1 cellular context compared by ENCODE assay signal in genomic region chr1:12745126-12745991, GRCh38.
TF ChIP-seq lines count a peak whose summit lies in the region.

No MANE protein-coding gene starts in this region.

TF ChIP-seq in K562, 482 proteins besides CTCF, POLR2A, EP300 and RAD21 (continued from another document and continues in another):
- no peak for TF ChIP-seq PRDM10 (IDR thresholded peaks at IDR 0.05; ENCODE audit: partially characterized antibody)
- peak; percentile 91 for TF ChIP-seq ZNF24 (IDR thresholded peaks at IDR 0.05)
- TF ChIP-seq HDAC3 (IDR thresholded peaks at IDR 0.05; ENCODE audit: borderline replicate concordance, partially characterized antibody) = peak; percentile 59
- no peak for TF ChIP-seq ZNF316 (IDR thresholded peaks at IDR 0.05)
- no peak for TF ChIP-seq KLF10 (CRISPR knock-in tag; IDR thresholded peaks at IDR 0.05)
- TF ChIP-seq ZFP30 (CRISPR knock-in tag; IDR thresholded peaks at IDR 0.05; ENCODE audit: borderline replicate concordance) = no peak
- TF ChIP-seq HMBOX1 (IDR thresholded peaks at IDR 0.05) = peak; percentile 32; the same call in 1 of the 2 replicates
- no peak for TF ChIP-seq ZNF699 (CRISPR knock-in tag; IDR thresholded peaks at IDR 0.05; ENCODE audit: insufficient replicate concordance)
- TF ChIP-seq GABPB1 (CRISPR knock-in tag; IDR thresholded peaks at IDR 0.05) = no peak
- TF ChIP-seq CHCHD3 (CRISPR knock-in tag; IDR thresholded peaks at IDR 0.05) = no peak
- peak; percentile 95 for TF ChIP-seq ZNF384 (IDR thresholded peaks at IDR 0.05; ENCODE audit: low read depth, low read length)
- TF ChIP-seq HNRNPL (IDR thresholded peaks at IDR 0.05; ENCODE audit: low read depth, low read length) = no peak
- TF ChIP-seq MBD2 (IDR thresholded peaks at IDR 0.05; ENCODE audit: borderline replicate concordance, low read depth) = no peak
- no peak for TF ChIP-seq SMC3 (conservative IDR thresholded peaks at IDR 0.05; ENCODE audit: insufficient read depth, low read depth, low read length)
- no peak for TF ChIP-seq ZFP91 (CRISPR knock-in tag; IDR thresholded peaks at IDR 0.05)
- TF ChIP-seq ZNF79 (CRISPR knock-in tag; IDR thresholded peaks at IDR 0.05; ENCODE audit: low read depth) = no peak
- no peak for TF ChIP-seq ZBTB8A (IDR thresholded peaks at IDR 0.05; ENCODE audit: partially characterized antibody)
- TF ChIP-seq ZNF277 (CRISPR knock-in tag; IDR thresholded peaks at IDR 0.05; ENCODE audit: borderline replicate concordance) = no peak
- no peak for TF ChIP-seq ELK1 (CRISPR knock-in tag; IDR thresholded peaks at IDR 0.05)
- TF ChIP-seq KAT8 (IDR thresholded peaks at IDR 0.05; ENCODE audit: low read depth) = no peak
- TF ChIP-seq HES1 (IDR thresholded peaks at IDR 0.05; ENCODE audit: low read depth) = no peak
- no peak; a peak in 1 of 4 replicates for TF ChIP-seq RCOR1 (IDR thresholded peaks at IDR 0.05; ENCODE audit: borderline replicate concordance in 1 of 2, low read depth in 2 of 2, low read length in 2 of 2)
- TF ChIP-seq ATF6 (CRISPR knock-in tag; IDR thresholded peaks at IDR 0.05) = no peak
- TF ChIP-seq MTF1 (CRISPR knock-in tag; IDR thresholded peaks at IDR 0.05; ENCODE audit: borderline replicate concordance) = no peak
- TF ChIP-seq FOXA1 (IDR thresholded peaks at IDR 0.05; ENCODE audit: borderline replicate concordance) = no peak
- TF ChIP-seq BCL6 (CRISPR knock-in tag; IDR thresholded peaks at IDR 0.05) = no peak
- TF ChIP-seq TFAP4 (CRISPR knock-in tag; IDR thresholded peaks at IDR 0.05; ENCODE audit: borderline replicate concordance) = no peak
- TF ChIP-seq ARID3B (CRISPR knock-in tag; IDR thresholded peaks at IDR 0.05; ENCODE audit: borderline replicate concordance) = no peak
- TF ChIP-seq HOXB6 (CRISPR knock-in tag; IDR thresholded peaks at IDR 0.05; ENCODE audit: borderline replicate concordance) = no peak
- no peak for TF ChIP-seq JUNB (CRISPR knock-in tag; conservative IDR thresholded peaks at IDR 0.05)
- TF ChIP-seq NFXL1 (CRISPR knock-in tag; IDR thresholded peaks at IDR 0.05) = no peak
- TF ChIP-seq ZNF717 (CRISPR knock-in tag; IDR thresholded peaks at IDR 0.05) = no peak
- TF ChIP-seq DPF2 (IDR thresholded peaks at IDR 0.05) = 0 out of 2 replicates have a peak, but pooled peaks have one; percentile 29
- no peak for TF ChIP-seq SRF (CRISPR knock-in tag; IDR thresholded peaks at IDR 0.05)
- peak; percentile 33 for TF ChIP-seq BACH1 (tag; IDR thresholded peaks at IDR 0.05)
- 0 out of 2 replicates have a peak, but pooled peaks have one; percentile 16 for TF ChIP-seq PTTG1 (tag; IDR thresholded peaks at IDR 0.05; ENCODE audit: low read depth)
- TF ChIP-seq ZC3H8 (IDR thresholded peaks at IDR 0.05) = no peak
- no peak for TF ChIP-seq CCNT2 (IDR thresholded peaks at IDR 0.05; ENCODE audit: borderline replicate concordance, extremely low read depth, insufficient read length, low read depth, low read length)
- TF ChIP-seq ARID2 (IDR thresholded peaks at IDR 0.05) = no peak
- TF ChIP-seq ZNF740 (CRISPR knock-in tag; IDR thresholded peaks at IDR 0.05) = no peak
- 0 out of 4 replicates have a peak, but pooled peaks of 1 of the 2 experiments have one; percentile 16 for TF ChIP-seq ZNF740 (tag; IDR thresholded peaks at IDR 0.05)
- TF ChIP-seq CBFB (CRISPR knock-in tag; IDR thresholded peaks at IDR 0.05) = no peak
- no peak for TF ChIP-seq CBX3 (IDR thresholded peaks at IDR 0.05; ENCODE audit: borderline replicate concordance in 1 of 2, low read length in 2 of 2)
- TF ChIP-seq CREB5 (CRISPR knock-in tag; IDR thresholded peaks at IDR 0.05) = no peak
- TF ChIP-seq NFE2L1 (tag; IDR thresholded peaks at IDR 0.05; ENCODE audit: borderline replicate concordance, low read depth) = no peak
